ENCODE assay signal across 22 cellular contexts in the genomic region with DNA sequence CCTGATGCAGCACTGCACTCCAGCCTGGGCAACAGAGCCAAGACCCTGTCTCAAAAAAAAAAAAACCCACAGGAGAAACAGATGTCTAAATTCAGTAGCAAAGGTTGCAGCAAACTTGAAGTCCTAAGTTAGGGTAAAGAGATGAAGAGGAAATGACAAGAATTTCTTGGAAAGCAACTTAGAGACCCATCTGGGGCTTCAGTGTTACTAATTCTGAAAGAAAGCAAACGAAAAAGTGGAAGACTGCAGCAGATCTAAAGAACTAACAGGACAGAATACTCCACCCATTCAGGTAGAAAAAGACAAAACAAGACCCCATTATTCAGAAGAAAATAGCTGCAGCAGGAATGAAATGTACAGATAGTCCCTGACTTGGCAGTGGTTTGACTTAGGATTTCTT. TPM values are rescaled to one million over a fixed set of nuclear protein-coding genes. Genes with fewer than 3 reads are reported as not detected.
DNase-seq lines count a peak whose midpoint lies in the region; ATAC-seq and TF ChIP-seq lines count a peak whose summit lies in the region.
"Had no signal": no experiment of that assay in that cellular context is flagged by ENCODE, and none has a peak within 500 bp of the region (broad histone marks: within the 10 kb centered on the region; RNA-seq: fewer than 3 reads in every experiment).

No MANE protein-coding gene starts in this region.

- H3K9me3 Mint-ChIP-seq in activated CD4-positive, alpha-beta T cell treated with anti-CD3 and anti-CD28 coated beads, Interleukin-2, amount 10 ng/mL, durations not matched to agents 24 days and 14 days: peaks cover 9% of the 10 kb centered on the region
- H3K9me3 Mint-ChIP-seq in activated CD4-positive, alpha-beta memory T cell treated with anti-CD3 and anti-CD28 coated beads for 36 hours: peaks cover 26% of the 10 kb centered on the region
- no peaks in the 10 kb centered on the region for H3K9me3 Mint-ChIP-seq in stimulated activated memory B cell treated with anti-CD40 and anti-IgM and Interleukin-4, amounts not matched to agents 10 μg/mL and 1 μg/mL and 100 μg/mL, for 72 hours
- H3K9me3 Mint-ChIP-seq: HFFc6 had no signal

- intact Hi-C loops in activated CD4-positive, alpha-beta T cell treated with anti-CD3 and anti-CD28 coated beads, Interleukin-2, amount 10 ng/mL, durations not matched to agents 24 days and 14 days (cut with micrococcal nuclease): loop anchor here (1.0 kb wide), 1 partner anchor 32 kb away; a partner anchor contains a TSS
- intact Hi-C loops in activated CD4-positive, alpha-beta memory T cell treated with anti-CD3 and anti-CD28 coated beads for 36 hours (cut with micrococcal nuclease): loop anchor here (1.0 to 5.0 kb wide), 3 partner anchors 24 to 35 kb away; a partner anchor contains a TSS
- intact Hi-C loops in A673 (cut with micrococcal nuclease; ENCODE audit: unreplicated experiment): no loop called here

- no peaks in the 10 kb centered on the region for H3K27me3 ChIP-seq in A673 (replicated peaks; ENCODE audit: insufficient read depth, low read depth, low read length, poor library complexity)
- H3K27me3 ChIP-seq: BLaER1 treated with 17β-estradiol and CSF1 and Interleukin-3, amounts not matched to agents 10 nM and 100 nM had no signal

- H3K4me1 Mint-ChIP-seq in activated CD4-positive, alpha-beta T cell treated with anti-CD3 and anti-CD28 coated beads, Interleukin-2, amount 10 ng/mL, durations not matched to agents 24 days and 14 days: peaks cover 38% of the 10 kb centered on the region
- H3K4me1 Mint-ChIP-seq in activated CD4-positive, alpha-beta memory T cell treated with anti-CD3 and anti-CD28 coated beads for 36 hours (ENCODE audit: low read depth): peaks cover 43% of the 10 kb centered on the region
- H3K4me1 Mint-ChIP-seq in stimulated activated memory B cell treated with anti-CD40 and anti-IgM and Interleukin-4, amounts not matched to agents 10 μg/mL and 1 μg/mL and 100 μg/mL, for 72 hours: peaks cover 46% of the 10 kb centered on the region

- no peaks in the 10 kb centered on the region for H3K9me3 ChIP-seq in A673 (ENCODE audit: low read depth, low read length, poor library complexity, severe bottlenecking)

- peak overlapping the region; percentile 82 for H3K27ac Mint-ChIP-seq in activated CD4-positive, alpha-beta T cell treated with anti-CD3 and anti-CD28 coated beads, Interleukin-2, amount 10 ng/mL, durations not matched to agents 24 days and 14 days
- H3K27ac Mint-ChIP-seq in activated CD4-positive, alpha-beta memory T cell treated with anti-CD3 and anti-CD28 coated beads for 36 hours: peak overlapping the region; percentile 78
- peak overlapping the region; percentile 53 for H3K27ac Mint-ChIP-seq in stimulated activated memory B cell treated with anti-CD40 and anti-IgM and Interleukin-4, amounts not matched to agents 10 μg/mL and 1 μg/mL and 100 μg/mL, for 72 hours
- H3K27ac Mint-ChIP-seq: HFFc6 had no signal

- H3K4me3 ChIP-seq in A673 (ENCODE audit: low read depth, low read length, poor library complexity, severe bottlenecking): no peak overlapping the region
- H3K4me3 ChIP-seq: BLaER1 treated with 17β-estradiol and CSF1 and Interleukin-3, amounts not matched to agents 10 nM and 100 nM; GM12878; lung had no signal

- no peaks in the 10 kb centered on the region for H3K27me3 Mint-ChIP-seq in activated CD4-positive, alpha-beta T cell treated with anti-CD3 and anti-CD28 coated beads, Interleukin-2, amount 10 ng/mL, durations not matched to agents 24 days and 14 days
- no peaks in the 10 kb centered on the region for H3K27me3 Mint-ChIP-seq in activated CD4-positive, alpha-beta memory T cell treated with anti-CD3 and anti-CD28 coated beads for 36 hours
- H3K27me3 Mint-ChIP-seq in stimulated activated memory B cell treated with anti-CD40 and anti-IgM and Interleukin-4, amounts not matched to agents 10 μg/mL and 1 μg/mL and 100 μg/mL, for 72 hours: no peaks in the 10 kb centered on the region
- H3K27me3 Mint-ChIP-seq: naive thymus-derived CD8-positive, alpha-beta T cell had no signal

- peaks cover 85% of the 10 kb centered on the region for H3K36me3 Mint-ChIP-seq in activated CD4-positive, alpha-beta T cell treated with anti-CD3 and anti-CD28 coated beads, Interleukin-2, amount 10 ng/mL, durations not matched to agents 24 days and 14 days (ENCODE audit: low read depth)
- H3K36me3 Mint-ChIP-seq in activated CD4-positive, alpha-beta memory T cell treated with anti-CD3 and anti-CD28 coated beads for 36 hours: peaks cover 70% of the 10 kb centered on the region
- peaks cover 63% of the 10 kb centered on the region for H3K36me3 Mint-ChIP-seq in stimulated activated memory B cell treated with anti-CD40 and anti-IgM and Interleukin-4, amounts not matched to agents 10 μg/mL and 1 μg/mL and 100 μg/mL, for 72 hours

- BruUV-seq in A673 (replicated peaks; lab: Mats Ljungman, UMichigan): no TSS peak

- H3K4me3 Mint-ChIP-seq in activated CD4-positive, alpha-beta T cell treated with anti-CD3 and anti-CD28 coated beads, Interleukin-2, amount 10 ng/mL, durations not matched to agents 24 days and 14 days: peak overlapping the region; percentile 13
- H3K4me3 Mint-ChIP-seq in activated CD4-positive, alpha-beta memory T cell treated with anti-CD3 and anti-CD28 coated beads for 36 hours: no peak overlapping the region
- no peak overlapping the region for H3K4me3 Mint-ChIP-seq in stimulated activated memory B cell treated with anti-CD40 and anti-IgM and Interleukin-4, amounts not matched to agents 10 μg/mL and 1 μg/mL and 100 μg/mL, for 72 hours
- H3K4me3 Mint-ChIP-seq: HFFc6, WTC11 had no signal

- peak; percentile 31 for ATAC-seq in stimulated activated memory B cell treated with anti-CD40 and anti-IgM and Interleukin-4, amounts not matched to agents 10 μg/mL and 1 μg/mL and 100 μg/mL, for 72 hours
- ATAC-seq in HG03159 (IDR thresholded peaks at IDR 0.05; ENCODE audit: unreplicated experiment): no peak
- ATAC-seq: naive thymus-derived CD8-positive, alpha-beta T cell; WTC11 had no signal

- CTCF ChIA-PET in activated CD4-positive, alpha-beta memory T cell treated with anti-CD3 and anti-CD28 coated beads for 36 hours (lab: Charles Lee): no interaction called here
- CTCF ChIA-PET in A673 (lab: Charles Lee): no interaction called here

- H3K36me3 ChIP-seq in A673 (ENCODE audit: insufficient read depth, low read length, poor library complexity, severe bottlenecking): peaks cover 14% of the 10 kb centered on the region

- no peak for TF ChIP-seq CTCF in A673 (conservative IDR thresholded peaks at IDR 0.05; ENCODE audit: low read depth, low read length)

- peak; percentile 60 for DNase-seq in activated CD4-positive, alpha-beta T cell treated with anti-CD3 and anti-CD28 coated beads, Interleukin-2, amount 10 ng/mL, durations not matched to agents 24 days and 14 days
- no peak for DNase-seq in activated CD4-positive, alpha-beta T cell treated with anti-CD3 and anti-CD28 coated beads for 4 hours
- no peak for DNase-seq in activated CD4-positive, alpha-beta memory T cell treated with anti-CD3 and anti-CD28 coated beads for 36 hours
- DNase-seq in epithelial cell of prostate (ENCODE audit: low read depth, low spot score) (no peak), DMS 273 (lab: John Stamatoyannopoulos, UW; ENCODE audit: unreplicated experiment) (no peak), A673 (ENCODE audit: low spot score) (no peak)
- DNase-seq: aorta; GF-D8; HFFc6; islet precursor cell; KG1; naive thymus-derived CD8-positive, alpha-beta T cell; NCI-H2081 treated with DMSO at 0.1 percent for 48 hours; NCI-H524 treated with DMSO at 0.1 percent for 48 hours; SHP77; stimulated activated CD4-positive, alpha-beta T cell treated with anti-CD3 and anti-CD28 coated beads, Interleukin-4, amount 100 ng/mL, for 1 hour had no signal

- POLR2A ChIA-PET in activated CD4-positive, alpha-beta memory T cell treated with anti-CD3 and anti-CD28 coated beads for 36 hours (lab: Charles Lee): interaction anchor here (0.6 to 0.9 kb wide), 2 partner anchors 25 to 291 kb away, joined by 3 read pairs; no protein-coding TSS in a partner anchor
- POLR2A ChIA-PET in A673 (lab: Charles Lee; ENCODE audit: low non-redundant PET): interaction anchor here (0.8 kb wide), 1 partner anchor 1209 kb away, joined by 3 read pairs; no protein-coding TSS in a partner anchor

- H3K4me1 ChIP-seq in A673 (ENCODE audit: insufficient read depth, low read length, poor library complexity, severe bottlenecking): no peaks in the 10 kb centered on the region

- H3K27ac ChIP-seq in epithelial cell of prostate (peak overlapping the region; percentile 78), A673 (ENCODE audit: low read depth, low read length, poor library complexity, severe bottlenecking) (no peak overlapping the region)
- H3K27ac ChIP-seq: BLaER1 treated with 17β-estradiol and CSF1 and Interleukin-3, amounts not matched to agents 10 nM and 100 nM had no signal

RNA-seq across cellular contexts. Expression of a gene that starts 31.9 kb away (rescaled TPM):
- total RNA-seq in activated CD4-positive, alpha-beta T cell treated with anti-CD3 and anti-CD28 coated beads, Interleukin-2, amount 10 ng/mL, durations not matched to agents 24 days and 14 days: 51.1 and 55.5 TPM in 2 replicates
- 10 to 100 TPM; 62.4 to 67.0 TPM for total RNA-seq in activated CD4-positive, alpha-beta memory T cell treated with anti-CD3 and anti-CD28 coated beads for 36 hours
- 48.2 and 63.7 TPM in 2 replicates for total RNA-seq in A673 (2021)
